In genomic region chr9:88319936-88320747, GRCh38 we compare ENCODE assay signal across 17 cellular contexts.
DNase-seq lines count a peak whose midpoint lies in the region; ATAC-seq and TF ChIP-seq lines count a peak whose summit lies in the region.
"Had no signal": no experiment of that assay in that cellular context is flagged by ENCODE, and none has a peak within 500 bp of the region (broad histone marks: within the 10 kb centered on the region; RNA-seq: fewer than 3 reads in every experiment).

No MANE protein-coding gene starts in this region.

- H2AFZ ChIP-seq in GM23248 (no peak overlapping the region), neuronal stem cell (ENCODE audit: low read length) (no peak overlapping the region)

- no peaks in the 10 kb centered on the region for H3K9me3 ChIP-seq in GM23248 (ENCODE audit: low read depth)
- no peaks in the 10 kb centered on the region for H3K9me3 ChIP-seq in T-helper 17 cell (ENCODE audit: control insufficient read depth, low read length, poor library complexity, severe bottlenecking)
- H3K9me3 ChIP-seq in neuronal stem cell (replicated peaks in 1 of 2; ENCODE audit: control insufficient read depth in 2 of 2, insufficient read depth in 1 of 2, low read depth in 1 of 2, low read length in 2 of 2) = no peaks in the 10 kb centered on the region
- H3K9me3 ChIP-seq: mucosa of descending colon had no signal

- no peak overlapping the region for H3K4me3 Mint-ChIP-seq in T-helper 17 cell
- no peak overlapping the region for H3K4me3 Mint-ChIP-seq in activated T-helper 1 cell treated with anti-CD3 and anti-CD28 coated beads, Interleukin-12 subunit alpha, Interleukin-12 subunit beta, Interleukin-2, Interleukin-4 antibody, amounts not matched to agents 30 ng/mL and 10 ng/mL and 1 ng/mL, durations not matched to agents 14 hours and 24 hours and 36 hours
- H3K4me3 Mint-ChIP-seq: activated naive CD8-positive, alpha-beta T cell; activated T-helper 17 cell treated with anti-CD3 and anti-CD28 coated beads, Interleukin-2, amount 50 U/mL, for 72 hours had no signal

- H3K23ac ChIP-seq in neuronal stem cell (ENCODE audit: low read depth, low read length, poor library complexity) = no peak overlapping the region

- TF ChIP-seq POLR2A in GM18505 (IDR thresholded peaks at IDR 0.05; ENCODE audit: borderline replicate concordance, extremely low read depth, insufficient read depth, insufficient read length) = no peak

- H2BK5ac ChIP-seq in neuronal stem cell (ENCODE audit: low read length) = no peak overlapping the region

- H4K20me1 ChIP-seq in GM23248 (ENCODE audit: insufficient read depth) = no peaks in the 10 kb centered on the region

- peaks cover 21% of the 10 kb centered on the region for H3K4me1 Mint-ChIP-seq in T-helper 17 cell
- H3K4me1 Mint-ChIP-seq in activated T-helper 1 cell treated with anti-CD3 and anti-CD28 coated beads, Interleukin-12 subunit alpha, Interleukin-12 subunit beta, Interleukin-2, Interleukin-4 antibody, amounts not matched to agents 30 ng/mL and 10 ng/mL and 1 ng/mL, durations not matched to agents 14 hours and 24 hours and 36 hours (ENCODE audit: low read depth) = peaks cover 44% of the 10 kb centered on the region

- no peak overlapping the region for H3K14ac ChIP-seq in neuronal stem cell (ENCODE audit: low read length)

- intact Hi-C loops in activated T-helper 1 cell treated with anti-CD3 and anti-CD28 coated beads, Interleukin-12 subunit alpha, Interleukin-12 subunit beta, Interleukin-2, Interleukin-4 antibody, amounts not matched to agents 30 ng/mL and 10 ng/mL and 1 ng/mL, durations not matched to agents 14 hours and 24 hours and 36 hours (cut with micrococcal nuclease) = no loop called here

- 47 to 57% methylated on average over 6 of the region's 6 CpGs for WGBS in GM23248 (ENCODE audit: low coverage in 1 of 2, low lambda C conversion rate in 2 of 2, missing lambda C conversion rate in 2 of 2), 2 experiments
- no CpG with 5 or more reads among the region's 6 CpGs for WGBS in neuronal stem cell (ENCODE audit: extremely low coverage in 2 of 2, insufficient read length in 2 of 2, insufficient replicate concordance in 1 of 2), 2 donors

- ATAC-seq in T-helper 17 cell (no peak), GM18505 (IDR thresholded peaks at IDR 0.05; ENCODE audit: unreplicated experiment) (no peak), GM19395 (IDR thresholded peaks at IDR 0.05; ENCODE audit: unreplicated experiment) (no peak)
- ATAC-seq: activated CD4-positive, CD25-positive, alpha-beta regulatory T cell treated with anti-CD3 and anti-CD28 coated beads, Interleukin-2, amount 50 U/mL, for 24 hours; activated T-helper 17 cell treated with anti-CD3 and anti-CD28 coated beads, Interleukin-2, amount 50 U/mL, for 72 hours; mucosa of descending colon had no signal

- no peaks in the 10 kb centered on the region for H3F3A ChIP-seq in GM23248 (ENCODE audit: insufficient read depth)

- peak overlapping the region; percentile 68 for H2AK5ac ChIP-seq in neuronal stem cell (ENCODE audit: low read depth, low read length)

- peaks cover 2% of the 10 kb centered on the region for H3K36me3 Mint-ChIP-seq in T-helper 17 cell (ENCODE audit: low read depth)
- H3K36me3 Mint-ChIP-seq in activated T-helper 1 cell treated with anti-CD3 and anti-CD28 coated beads, Interleukin-12 subunit alpha, Interleukin-12 subunit beta, Interleukin-2, Interleukin-4 antibody, amounts not matched to agents 30 ng/mL and 10 ng/mL and 1 ng/mL, durations not matched to agents 14 hours and 24 hours and 36 hours (ENCODE audit: low read depth) = peaks cover 4% of the 10 kb centered on the region

- H3K79me1 ChIP-seq in neuronal stem cell (ENCODE audit: low read depth, low read length) = no peaks in the 10 kb centered on the region

- DNase-seq in AG20443 (ENCODE audit: low spot score) = peak; percentile 42
- DNase-seq in GM23248 = peak; percentile 17
- no peak for DNase-seq in T-helper 17 cell
- no peak for DNase-seq in neuronal stem cell (ENCODE audit: low spot score)
- DNase-seq in activated T-helper 1 cell treated with anti-CD3 and anti-CD28 coated beads, Interleukin-12 subunit alpha, Interleukin-12 subunit beta, Interleukin-2, Interleukin-4 antibody, amounts not matched to agents 30 ng/mL and 10 ng/mL and 1 ng/mL, durations not matched to agents 14 hours and 24 hours and 36 hours (ENCODE audit: low spot score) = no peak
- DNase-seq: effector CD8-positive, alpha-beta T cell; erythroblast; mucosa of descending colon; NCI-H1048; NCI-H187 treated with DMSO at 0.1 percent for 48 hours; substantia nigra had no signal

- no peak overlapping the region for H2BK12ac ChIP-seq in neuronal stem cell (ENCODE audit: low read length)

- H3K36me3 ChIP-seq in GM23248 (ENCODE audit: low read depth) = no peaks in the 10 kb centered on the region
- no peaks in the 10 kb centered on the region for H3K36me3 ChIP-seq in neuronal stem cell (replicated peaks in 1 of 2; ENCODE audit: control insufficient read depth in 2 of 2, insufficient read depth in 2 of 2, low read length in 2 of 2)

- no peak overlapping the region for H3K4me3 ChIP-seq in GM23248
- no peak overlapping the region for H3K4me3 ChIP-seq in neuronal stem cell (ENCODE audit: low read length in 2 of 2)
- H3K4me3 ChIP-seq: mucosa of descending colon had no signal

- no peak overlapping the region for H4K8ac ChIP-seq in neuronal stem cell (ENCODE audit: low read depth, low read length)

- H3K27me3 Mint-ChIP-seq in T-helper 17 cell = no peaks in the 10 kb centered on the region
- no peaks in the 10 kb centered on the region for H3K27me3 Mint-ChIP-seq in activated T-helper 1 cell treated with anti-CD3 and anti-CD28 coated beads, Interleukin-12 subunit alpha, Interleukin-12 subunit beta, Interleukin-2, Interleukin-4 antibody, amounts not matched to agents 30 ng/mL and 10 ng/mL and 1 ng/mL, durations not matched to agents 14 hours and 24 hours and 36 hours (ENCODE audit: insufficient read depth)
- H3K27me3 Mint-ChIP-seq: activated naive CD8-positive, alpha-beta T cell; activated T-helper 17 cell treated with anti-CD3 and anti-CD28 coated beads, Interleukin-2, amount 50 U/mL, for 72 hours had no signal

- H3K9ac ChIP-seq in GM23248 (no peak overlapping the region), neuronal stem cell (ENCODE audit: low read depth, low read length, poor library complexity) (no peak overlapping the region)
- H3K9ac ChIP-seq: KMS-11 had no signal

- no peaks in the 10 kb centered on the region for H3K9me2 ChIP-seq in GM23248 (ENCODE audit: insufficient read depth)

- in situ Hi-C loops in GM23248 (cut with MboI) = no loop called here

- peak overlapping the region; percentile 35 for H3K18ac ChIP-seq in neuronal stem cell (ENCODE audit: low read length)

- H3K4me1 ChIP-seq in GM23248 (ENCODE audit: insufficient read depth) = no peaks in the 10 kb centered on the region
- no peaks in the 10 kb centered on the region for H3K4me1 ChIP-seq in neuronal stem cell (ENCODE audit: control insufficient read depth in 2 of 2, insufficient read depth in 1 of 2, low read depth in 1 of 2, low read length in 2 of 2)

- H3K27ac Mint-ChIP-seq in T-helper 17 cell = peak overlapping the region; percentile 53
- H3K27ac Mint-ChIP-seq in activated T-helper 1 cell treated with anti-CD3 and anti-CD28 coated beads, Interleukin-12 subunit alpha, Interleukin-12 subunit beta, Interleukin-2, Interleukin-4 antibody, amounts not matched to agents 30 ng/mL and 10 ng/mL and 1 ng/mL, durations not matched to agents 14 hours and 24 hours and 36 hours = no peak overlapping the region
- H3K27ac Mint-ChIP-seq: activated naive CD8-positive, alpha-beta T cell; activated T-helper 17 cell treated with anti-CD3 and anti-CD28 coated beads, Interleukin-2, amount 50 U/mL, for 72 hours had no signal

- H3K4me2 ChIP-seq in GM23248 (ENCODE audit: unreplicated experiment) (no peak overlapping the region), neuronal stem cell (ENCODE audit: insufficient read depth, low read length, poor library complexity, severe bottlenecking) (no peak overlapping the region)
- H3K4me2 ChIP-seq: KMS-11 had no signal

- H3K27ac ChIP-seq in GM23248 (no peak overlapping the region), neuronal stem cell (replicated peaks; ENCODE audit: low read length) (no peak overlapping the region)
- H3K27ac ChIP-seq: KMS-11 had no signal

- no peak overlapping the region for H2BK15ac ChIP-seq in neuronal stem cell (ENCODE audit: low read length)

- H3K27me3 ChIP-seq in GM23248 (replicated peaks; ENCODE audit: insufficient read depth) = no peaks in the 10 kb centered on the region
- H3K27me3 ChIP-seq in neuronal stem cell (ENCODE audit: control insufficient read depth in 3 of 3, insufficient read depth in 3 of 3, low read depth in 1 of 3, low read length in 3 of 3) = no peaks in the 10 kb centered on the region

- H3K79me2 ChIP-seq in GM23248 (ENCODE audit: insufficient read depth) = no peaks in the 10 kb centered on the region

- no peak overlapping the region for H4K91ac ChIP-seq in neuronal stem cell (ENCODE audit: low read depth, low read length, poor library complexity)

- no peak overlapping the region for H3K4ac ChIP-seq in neuronal stem cell (ENCODE audit: low read length)

- H3K9me3 Mint-ChIP-seq in activated T-helper 1 cell treated with anti-CD3 and anti-CD28 coated beads, Interleukin-12 subunit alpha, Interleukin-12 subunit beta, Interleukin-2, Interleukin-4 antibody, amounts not matched to agents 30 ng/mL and 10 ng/mL and 1 ng/mL, durations not matched to agents 14 hours and 24 hours and 36 hours = no peaks in the 10 kb centered on the region
- H3K9me3 Mint-ChIP-seq: activated T-helper 17 cell treated with anti-CD3 and anti-CD28 coated beads, Interleukin-2, amount 50 U/mL, for 72 hours had no signal

- no peak overlapping the region for H2BK120ac ChIP-seq in neuronal stem cell (ENCODE audit: low read depth, low read length)

Comparison
In these comparisons a context has a peak if more than half of its experiments do, and no peak if none do; other contexts are left out.
1. DNase-seq: peak in AG20443 (single experiment) and GM23248 (single experiment); none in T-helper 17 cell (0 of 3), neuronal stem cell (single experiment) and activated T-helper 1 cell treated with anti-CD3 and anti-CD28 coated beads, Interleukin-12 subunit alpha, Interleukin-12 subunit beta, Interleukin-2, Interleukin-4 antibody, amounts not matched to agents 30 ng/mL and 10 ng/mL and 1 ng/mL, durations not matched to agents 14 hours and 24 hours and 36 hours (single experiment).